Comparison of ENCODE assay signal across 1 cellular context in the genomic region with DNA sequence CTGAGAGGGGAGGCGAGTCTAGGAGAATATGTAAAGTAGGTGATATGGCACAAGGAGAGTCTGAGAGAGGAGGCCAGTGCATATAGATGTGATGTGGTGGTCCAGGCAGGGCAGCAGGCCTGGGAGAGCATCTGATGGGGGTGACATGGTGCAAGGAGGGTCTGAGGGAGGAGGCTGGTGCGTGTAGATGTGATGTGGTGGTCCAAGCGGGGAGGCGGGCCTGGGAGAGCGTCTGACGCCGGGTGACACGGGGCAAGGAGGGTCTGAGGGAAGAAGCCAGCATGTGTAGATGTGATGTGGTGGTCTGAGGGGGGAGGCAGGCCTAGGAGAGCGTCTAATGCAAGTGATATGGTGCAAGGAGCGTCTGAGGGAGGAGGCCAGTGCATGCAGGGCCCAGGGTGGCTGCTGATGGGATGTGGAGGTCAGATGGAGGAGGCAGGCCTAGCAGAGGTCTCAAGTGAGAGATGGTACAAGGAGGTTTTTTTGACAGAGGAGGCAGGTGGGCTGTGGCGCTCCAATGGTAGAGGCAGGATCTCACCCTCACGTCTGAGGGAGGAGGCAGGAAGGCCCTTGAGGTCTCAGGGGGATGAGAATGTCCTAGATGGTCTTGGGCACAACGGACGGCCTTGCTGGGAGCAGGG.
TF ChIP-seq lines count a peak whose summit lies in the region.

No MANE protein-coding gene starts in this region.

TF ChIP-seq in HepG2, 621 proteins besides CTCF, POLR2A, EP300 and RAD21:
- TF ChIP-seq ZNF251 (CRISPR knock-in tag; IDR thresholded peaks at IDR 0.05) (no peak), ZSCAN22 (CRISPR knock-in tag; IDR thresholded peaks at IDR 0.05) (peak; percentile 98)
